In genomic region chr16:30921748-30922419, GRCh38 we compare ENCODE assay signal across 1 cellular context.
TF ChIP-seq lines count a peak whose summit lies in the region.

No MANE protein-coding gene starts in this region.

TF ChIP-seq in K562, 482 proteins besides CTCF, POLR2A, EP300 and RAD21 (continued from another document and continues in another):
- TF ChIP-seq GATAD2A (IDR thresholded peaks at IDR 0.05), result no peak
- 0 out of 4 replicates have a peak, but pooled peaks of 1 of the 2 experiments have one; percentile 54 for TF ChIP-seq SIN3A (IDR thresholded peaks at IDR 0.05; ENCODE audit: borderline replicate concordance in 2 of 2, control insufficient read depth in 1 of 2, low read depth in 2 of 2, low read length in 2 of 2)
- TF ChIP-seq CCAR2 (IDR thresholded peaks at IDR 0.05; ENCODE audit: low read depth, low read length), result no peak
- TF ChIP-seq PTTG1 (tag; IDR thresholded peaks at IDR 0.05; ENCODE audit: low read depth), result no peak
- TF ChIP-seq YY1 (IDR thresholded peaks at IDR 0.05; ENCODE audit: borderline replicate concordance in 1 of 3, control insufficient read depth in 1 of 3, extremely low read depth in 1 of 3, insufficient read depth in 3 of 3, insufficient read length in 1 of 3, insufficient replicate concordance in 2 of 3, low read depth in 1 of 3, low read length in 2 of 3), result peak in 1 of 3 experiments; percentile 40
- no peak for TF ChIP-seq ZNF740 (CRISPR knock-in tag; IDR thresholded peaks at IDR 0.05)
- TF ChIP-seq ZNF740 (tag; IDR thresholded peaks at IDR 0.05), result no peak
- no peak for TF ChIP-seq GATA2 (CRISPR knock-in tag; IDR thresholded peaks at IDR 0.05)
- TF ChIP-seq ZNF584 (CRISPR knock-in tag; IDR thresholded peaks at IDR 0.05; ENCODE audit: low read depth), result no peak
- TF ChIP-seq TFAM (CRISPR knock-in tag; conservative IDR thresholded peaks at IDR 0.05), result no peak
- no peak for TF ChIP-seq KDM2B (CRISPR knock-in tag; IDR thresholded peaks at IDR 0.05)
- TF ChIP-seq ZC3H11A (IDR thresholded peaks at IDR 0.05; ENCODE audit: low read depth, low read length), result no peak
- TF ChIP-seq ATF7 (IDR thresholded peaks at IDR 0.05), result no peak
- no peak for TF ChIP-seq TSC22D4 (tag; IDR thresholded peaks at IDR 0.05)
- 0 out of 2 replicates have a peak, but pooled peaks have one; percentile 14 for TF ChIP-seq NCOA1 (IDR thresholded peaks at IDR 0.05; ENCODE audit: low read depth)
- no peak for TF ChIP-seq MEF2A (IDR thresholded peaks at IDR 0.05; ENCODE audit: control insufficient read depth, low read depth, low read length)
- peak; percentile 98 for TF ChIP-seq BCOR (IDR thresholded peaks at IDR 0.05)
- no peak for TF ChIP-seq TARDBP (IDR thresholded peaks at IDR 0.05)
- peak; percentile 69; the same call in 1 of the 2 replicates for TF ChIP-seq FOXP1 (CRISPR knock-in tag; IDR thresholded peaks at IDR 0.05)
- TF ChIP-seq, protein P1, sequence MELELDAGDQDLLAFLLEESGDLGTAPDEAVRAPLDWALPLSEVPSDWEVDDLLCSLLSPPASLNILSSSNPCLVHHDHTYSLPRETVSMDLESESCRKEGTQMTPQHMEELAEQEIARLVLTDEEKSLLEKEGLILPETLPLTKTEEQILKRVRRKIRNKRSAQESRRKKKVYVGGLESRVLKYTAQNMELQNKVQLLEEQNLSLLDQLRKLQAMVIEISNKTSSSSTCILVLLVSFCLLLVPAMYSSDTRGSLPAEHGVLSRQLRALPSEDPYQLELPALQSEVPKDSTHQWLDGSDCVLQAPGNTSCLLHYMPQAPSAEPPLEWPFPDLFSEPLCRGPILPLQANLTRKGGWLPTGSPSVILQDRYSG (tag; conservative IDR thresholded peaks at IDR 0.05; ENCODE audit: low read depth), result no peak
- TF ChIP-seq, protein P2, sequence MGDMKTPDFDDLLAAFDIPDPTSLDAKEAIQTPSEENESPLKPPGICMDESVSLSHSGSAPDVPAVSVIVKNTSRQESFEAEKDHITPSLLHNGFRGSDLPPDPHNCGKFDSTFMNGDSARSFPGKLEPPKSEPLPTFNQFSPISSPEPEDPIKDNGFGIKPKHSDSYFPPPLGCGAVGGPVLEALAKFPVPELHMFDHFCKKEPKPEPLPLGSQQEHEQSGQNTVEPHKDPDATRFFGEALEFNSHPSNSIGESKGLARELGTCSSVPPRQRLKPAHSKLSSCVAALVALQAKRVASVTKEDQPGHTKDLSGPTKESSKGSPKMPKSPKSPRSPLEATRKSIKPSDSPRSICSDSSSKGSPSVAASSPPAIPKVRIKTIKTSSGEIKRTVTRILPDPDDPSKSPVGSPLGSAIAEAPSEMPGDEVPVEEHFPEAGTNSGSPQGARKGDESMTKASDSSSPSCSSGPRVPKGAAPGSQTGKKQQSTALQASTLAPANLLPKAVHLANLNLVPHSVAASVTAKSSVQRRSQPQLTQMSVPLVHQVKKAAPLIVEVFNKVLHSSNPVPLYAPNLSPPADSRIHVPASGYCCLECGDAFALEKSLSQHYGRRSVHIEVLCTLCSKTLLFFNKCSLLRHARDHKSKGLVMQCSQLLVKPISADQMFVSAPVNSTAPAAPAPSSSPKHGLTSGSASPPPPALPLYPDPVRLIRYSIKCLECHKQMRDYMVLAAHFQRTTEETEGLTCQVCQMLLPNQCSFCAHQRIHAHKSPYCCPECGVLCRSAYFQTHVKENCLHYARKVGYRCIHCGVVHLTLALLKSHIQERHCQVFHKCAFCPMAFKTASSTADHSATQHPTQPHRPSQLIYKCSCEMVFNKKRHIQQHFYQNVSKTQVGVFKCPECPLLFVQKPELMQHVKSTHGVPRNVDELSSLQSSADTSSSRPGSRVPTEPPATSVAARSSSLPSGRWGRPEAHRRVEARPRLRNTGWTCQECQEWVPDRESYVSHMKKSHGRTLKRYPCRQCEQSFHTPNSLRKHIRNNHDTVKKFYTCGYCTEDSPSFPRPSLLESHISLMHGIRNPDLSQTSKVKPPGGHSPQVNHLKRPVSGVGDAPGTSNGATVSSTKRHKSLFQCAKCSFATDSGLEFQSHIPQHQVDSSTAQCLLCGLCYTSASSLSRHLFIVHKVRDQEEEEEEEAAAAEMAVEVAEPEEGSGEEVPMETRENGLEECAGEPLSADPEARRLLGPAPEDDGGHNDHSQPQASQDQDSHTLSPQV (IDR thresholded peaks at IDR 0.05), result peak; percentile 26; the same call in 1 of the 2 replicates
- no peak for TF ChIP-seq RUNX1 (IDR thresholded peaks at IDR 0.05; ENCODE audit: low read depth)
- no peak for TF ChIP-seq SAFB2 (IDR thresholded peaks at IDR 0.05; ENCODE audit: borderline replicate concordance, low read depth, low read length, severe bottlenecking)
- TF ChIP-seq, protein P3, sequence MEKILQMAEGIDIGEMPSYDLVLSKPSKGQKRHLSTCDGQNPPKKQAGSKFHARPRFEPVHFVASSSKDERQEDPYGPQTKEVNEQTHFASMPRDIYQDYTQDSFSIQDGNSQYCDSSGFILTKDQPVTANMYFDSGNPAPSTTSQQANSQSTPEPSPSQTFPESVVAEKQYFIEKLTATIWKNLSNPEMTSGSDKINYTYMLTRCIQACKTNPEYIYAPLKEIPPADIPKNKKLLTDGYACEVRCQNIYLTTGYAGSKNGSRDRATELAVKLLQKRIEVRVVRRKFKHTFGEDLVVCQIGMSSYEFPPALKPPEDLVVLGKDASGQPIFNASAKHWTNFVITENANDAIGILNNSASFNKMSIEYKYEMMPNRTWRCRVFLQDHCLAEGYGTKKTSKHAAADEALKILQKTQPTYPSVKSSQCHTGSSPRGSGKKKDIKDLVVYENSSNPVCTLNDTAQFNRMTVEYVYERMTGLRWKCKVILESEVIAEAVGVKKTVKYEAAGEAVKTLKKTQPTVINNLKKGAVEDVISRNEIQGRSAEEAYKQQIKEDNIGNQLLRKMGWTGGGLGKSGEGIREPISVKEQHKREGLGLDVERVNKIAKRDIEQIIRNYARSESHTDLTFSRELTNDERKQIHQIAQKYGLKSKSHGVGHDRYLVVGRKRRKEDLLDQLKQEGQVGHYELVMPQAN (IDR thresholded peaks at IDR 0.05; ENCODE audit: borderline replicate concordance), result peak; percentile 89; the same call in 1 of the 2 replicates
- TF ChIP-seq RHOXF2B (CRISPR knock-in tag; conservative IDR thresholded peaks at IDR 0.05), result no peak
- TF ChIP-seq DPF2 (IDR thresholded peaks at IDR 0.05), result 0 out of 2 replicates have a peak, but pooled peaks have one; percentile 49
- TF ChIP-seq CHCHD3 (CRISPR knock-in tag; IDR thresholded peaks at IDR 0.05), result no peak
- TF ChIP-seq ZNF449 (CRISPR knock-in tag; IDR thresholded peaks at IDR 0.05), result 0 out of 2 replicates have a peak, but pooled peaks have one; percentile 23
- TF ChIP-seq, protein P4, sequence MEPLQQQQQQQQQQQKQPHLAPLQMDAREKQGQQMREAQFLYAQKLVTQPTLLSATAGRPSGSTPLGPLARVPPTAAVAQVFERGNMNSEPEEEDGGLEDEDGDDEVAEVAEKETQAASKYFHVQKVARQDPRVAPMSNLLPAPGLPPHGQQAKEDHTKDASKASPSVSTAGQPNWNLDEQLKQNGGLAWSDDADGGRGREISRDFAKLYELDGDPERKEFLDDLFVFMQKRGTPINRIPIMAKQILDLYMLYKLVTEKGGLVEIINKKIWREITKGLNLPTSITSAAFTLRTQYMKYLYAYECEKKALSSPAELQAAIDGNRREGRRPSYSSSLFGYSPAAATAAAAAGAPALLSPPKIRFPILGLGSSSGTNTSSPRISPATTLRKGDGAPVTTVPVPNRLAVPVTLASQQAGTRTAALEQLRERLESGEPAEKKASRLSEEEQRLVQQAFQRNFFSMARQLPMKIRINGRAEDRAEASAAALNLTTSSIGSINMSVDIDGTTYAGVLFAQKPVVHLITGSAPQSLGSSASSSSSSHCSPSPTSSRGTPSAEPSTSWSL (CRISPR knock-in tag; IDR thresholded peaks at IDR 0.05; ENCODE audit: borderline replicate concordance), result no peak
- no peak for TF ChIP-seq NFE2L1 (tag; IDR thresholded peaks at IDR 0.05; ENCODE audit: borderline replicate concordance, low read depth)
- TF ChIP-seq, protein P5, sequence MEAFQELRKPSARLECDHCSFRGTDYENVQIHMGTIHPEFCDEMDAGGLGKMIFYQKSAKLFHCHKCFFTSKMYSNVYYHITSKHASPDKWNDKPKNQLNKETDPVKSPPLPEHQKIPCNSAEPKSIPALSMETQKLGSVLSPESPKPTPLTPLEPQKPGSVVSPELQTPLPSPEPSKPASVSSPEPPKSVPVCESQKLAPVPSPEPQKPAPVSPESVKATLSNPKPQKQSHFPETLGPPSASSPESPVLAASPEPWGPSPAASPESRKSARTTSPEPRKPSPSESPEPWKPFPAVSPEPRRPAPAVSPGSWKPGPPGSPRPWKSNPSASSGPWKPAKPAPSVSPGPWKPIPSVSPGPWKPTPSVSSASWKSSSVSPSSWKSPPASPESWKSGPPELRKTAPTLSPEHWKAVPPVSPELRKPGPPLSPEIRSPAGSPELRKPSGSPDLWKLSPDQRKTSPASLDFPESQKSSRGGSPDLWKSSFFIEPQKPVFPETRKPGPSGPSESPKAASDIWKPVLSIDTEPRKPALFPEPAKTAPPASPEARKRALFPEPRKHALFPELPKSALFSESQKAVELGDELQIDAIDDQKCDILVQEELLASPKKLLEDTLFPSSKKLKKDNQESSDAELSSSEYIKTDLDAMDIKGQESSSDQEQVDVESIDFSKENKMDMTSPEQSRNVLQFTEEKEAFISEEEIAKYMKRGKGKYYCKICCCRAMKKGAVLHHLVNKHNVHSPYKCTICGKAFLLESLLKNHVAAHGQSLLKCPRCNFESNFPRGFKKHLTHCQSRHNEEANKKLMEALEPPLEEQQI (IDR thresholded peaks at IDR 0.05), result no peak
- TF ChIP-seq ARHGAP35 (IDR thresholded peaks at IDR 0.05; ENCODE audit: partially characterized antibody), result no peak
- no peak for TF ChIP-seq ZNF143 (CRISPR knock-in tag; IDR thresholded peaks at IDR 0.05)
- peak; percentile 92 for TF ChIP-seq HDAC2 (IDR thresholded peaks at IDR 0.05)
- no peak for TF ChIP-seq FOS (IDR thresholded peaks at IDR 0.05; ENCODE audit: extremely low read depth, insufficient read length)
- 0 out of 2 replicates have a peak, but pooled peaks have one; percentile 4 for TF ChIP-seq NFIC (IDR thresholded peaks at IDR 0.05)
- no peak for TF ChIP-seq ZNF586 (CRISPR knock-in tag; conservative IDR thresholded peaks at IDR 0.05)
- no peak for TF ChIP-seq ZNF347 (CRISPR knock-in tag; IDR thresholded peaks at IDR 0.05; ENCODE audit: low read depth)
- peak in 1 of 2 experiments; percentile 92; a peak in 2 of 4 replicates for TF ChIP-seq MLLT1 (IDR thresholded peaks at IDR 0.05)
- TF ChIP-seq BCL6 (CRISPR knock-in tag; IDR thresholded peaks at IDR 0.05), result no peak
- no peak for TF ChIP-seq POLR2AphosphoS2 (IDR thresholded peaks at IDR 0.05; ENCODE audit: low read length)
- TF ChIP-seq TCF7 (IDR thresholded peaks at IDR 0.05; ENCODE audit: borderline replicate concordance), result no peak
- peak; percentile 99 for TF ChIP-seq ZBTB7A (IDR thresholded peaks at IDR 0.05; ENCODE audit: borderline replicate concordance, control insufficient read depth, low read depth, low read length)
- peak; percentile 47 for TF ChIP-seq BRD9 (IDR thresholded peaks at IDR 0.05; ENCODE audit: low read depth, partially characterized antibody)
- no peak for TF ChIP-seq NFYB (IDR thresholded peaks at IDR 0.05; ENCODE audit: extremely low read depth, insufficient read length)
